ENCODE assay signal across 23 cellular contexts in the genomic region with DNA sequence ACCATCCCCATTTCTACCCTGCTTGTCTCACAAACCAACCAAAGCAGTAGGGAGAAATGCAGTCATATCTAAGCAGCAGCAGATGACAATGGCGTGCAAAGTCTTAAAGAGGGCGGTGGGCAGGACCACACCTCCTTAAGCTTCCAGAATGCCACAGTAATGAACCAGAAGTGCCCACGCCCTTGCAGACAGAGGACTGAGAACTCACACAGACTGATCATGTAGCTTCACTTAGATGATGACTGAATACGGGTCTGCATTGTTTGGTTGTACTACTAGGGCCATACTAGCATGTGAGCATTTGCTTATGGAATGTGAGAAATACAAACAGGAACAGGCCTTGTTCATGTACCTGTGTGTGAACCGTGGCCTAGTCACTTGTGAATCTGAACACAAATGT.
DNase-seq lines count a peak whose midpoint lies in the region; ATAC-seq, FAIRE-seq and TF ChIP-seq lines count a peak whose summit lies in the region.
"Had no signal": no experiment of that assay in that cellular context is flagged by ENCODE, and none has a peak within 500 bp of the region (broad histone marks: within the 10 kb centered on the region; RNA-seq: fewer than 3 reads in every experiment).

No MANE protein-coding gene starts in this region.

- FAIRE-seq in K562 (lab: Jason Lieb, UNC), result no peak
- FAIRE-seq: A204.1, G401.6, GM12892, GM19239, H54 had no signal

- no peaks in the 10 kb centered on the region for H4K20me1 ChIP-seq in K562 (replicated peaks; ENCODE audit: control insufficient read depth, insufficient read depth, low read length)
- H4K20me1 ChIP-seq: BLaER1 had no signal

- ATAC-seq in K562, result peak; percentile 35
- ATAC-seq in aorta (ENCODE audit: low FRiP score), result peak; percentile 29
- no peak for ATAC-seq in HG02623 (IDR thresholded peaks at IDR 0.05; ENCODE audit: unreplicated experiment)
- no peak for ATAC-seq in left lobe of liver
- ATAC-seq: CD8-positive, alpha-beta T cell; GM23338 had no signal

- no peak for TF ChIP-seq RAD21 in K562 (CRISPR knock-in tag; conservative IDR thresholded peaks at IDR 0.05 in 1 of 2, IDR thresholded peaks at IDR 0.05 in 1 of 2)

- H3K4me1 ChIP-seq in K562 (replicated peaks in 1 of 2; ENCODE audit: control insufficient read depth in 2 of 2, insufficient read depth in 2 of 2, low read length in 2 of 2), result peaks cover 2 to 12% of the 10 kb centered on the region in 2 experiments; a peak in 4 of 5 replicates
- H3K4me1 ChIP-seq in aorta (ENCODE audit: control insufficient read depth in 1 of 2, insufficient read depth in 2 of 2, low read length in 2 of 2), result no peaks in the 10 kb centered on the region
- H3K4me1 ChIP-seq in breast epithelium, result no peaks in the 10 kb centered on the region
- H3K4me1 ChIP-seq: BLaER1 had no signal

- TF ChIP-seq POLR2A in NB4 (IDR thresholded peaks at IDR 0.05; ENCODE audit: extremely low read depth, insufficient read length) (no peak), K562 (conservative IDR thresholded peaks at IDR 0.05) (no peak), breast epithelium (IDR thresholded peaks at IDR 0.05) (no peak)

- H3K27me3 ChIP-seq in K562 (ENCODE audit: control insufficient read depth in 2 of 2, insufficient read depth in 2 of 2, low read length in 2 of 2), result no peaks in the 10 kb centered on the region
- no peaks in the 10 kb centered on the region for H3K27me3 ChIP-seq in aorta (ENCODE audit: control insufficient read depth in 1 of 2, insufficient read depth in 2 of 2, low read length in 1 of 2)
- H3K27me3 ChIP-seq in breast epithelium, result no peaks in the 10 kb centered on the region
- H3K27me3 ChIP-seq: BLaER1 had no signal

- intact Hi-C loops in K562 (cut with micrococcal nuclease), result no loop called here
- intact Hi-C loops in aorta (cut with DNase I), result no loop called here
- intact Hi-C loops in breast epithelium (cut with DNase I; ENCODE audit: low total_unique reads), result no loop called here

- POLR2A ChIA-PET in K562 (lab: Yijun Ruan, JAX), result interaction anchor here (0.9 kb wide), 1 partner anchor 15 kb away, joined by 4 read pairs; no protein-coding TSS in a partner anchor

- no TSS peak for BruUV-seq in K562 (replicated peaks; lab: Mats Ljungman, UMichigan)

- no peak overlapping the region for H3K9ac ChIP-seq in K562 (ENCODE audit: insufficient read depth in 1 of 2, low read depth in 2 of 2, low read length in 2 of 2)
- H3K9ac ChIP-seq: BLaER1 had no signal

- in situ Hi-C loops in K562 (cut with MboI), result no loop called here

- peak; percentile 3 for DNase-seq in NB4 (ENCODE audit: low read depth)
- DNase-seq in K562 (ENCODE audit: extremely low read depth in 1 of 4, low spot score in 3 of 4), result no peak
- DNase-seq in myocyte (ENCODE audit: low read depth), result peak; percentile 49
- DNase-seq in aorta, result no peak
- DNase-seq in left lobe of liver (ENCODE audit: low spot score), result no peak
- DNase-seq in breast epithelium (ENCODE audit: low spot score in 2 of 2), result no peak
- DNase-seq: Caco-2; CD4-positive, CD25-positive, alpha-beta regulatory T cell; CD8-positive, alpha-beta T cell; DMS153; DND-41; HFFc6 had no signal

- no peaks in the 10 kb centered on the region for H3K36me3 ChIP-seq in K562 (ENCODE audit: control insufficient read depth, insufficient read depth, low read length)
- H3K36me3 ChIP-seq in aorta (ENCODE audit: control insufficient read depth in 1 of 2, insufficient read depth in 2 of 2, low read length in 1 of 2), result no peaks in the 10 kb centered on the region
- no peaks in the 10 kb centered on the region for H3K36me3 ChIP-seq in breast epithelium
- H3K36me3 ChIP-seq: BLaER1, HAP-1 had no signal

- CTCF ChIA-PET in K562 (lab: Yijun Ruan, JAX; ENCODE audit: low intra/inter-chr PET ratio), result no interaction called here

- H3K4me3 ChIP-seq in NB4 (ENCODE audit: low read depth, low read length) (no peak overlapping the region), K562 (no peak overlapping the region), aorta (ENCODE audit: low read length in 2 of 2) (no peak overlapping the region), breast epithelium (no peak overlapping the region)
- H3K4me3 ChIP-seq: BLaER1, GM23338, HAP-1 had no signal

- TF ChIP-seq EP300 in K562 (IDR thresholded peaks at IDR 0.05; ENCODE audit: low read length), result no peak

- TF ChIP-seq CTCF in NB4 (IDR thresholded peaks at IDR 0.05; ENCODE audit: low read depth, low read length), result no peak
- no peak for TF ChIP-seq CTCF in K562 (IDR thresholded peaks at IDR 0.05 in 2 of 3, conservative IDR thresholded peaks at IDR 0.05 in 1 of 3; ENCODE audit: insufficient read depth in 2 of 3, low read depth in 1 of 3, low read length in 3 of 3)
- TF ChIP-seq CTCF in breast epithelium (IDR thresholded peaks at IDR 0.05), result no peak

- WGBS in K562 (ENCODE audit: insufficient coverage, low coverage, missing lambda C conversion rate), result 44% methylated on average over 5 of the region's 5 CpGs
- 95 to 96% methylated on average over 5 of the region's 5 CpGs for WGBS in aorta, 2 donors

- H3K27ac ChIP-seq in K562 (ENCODE audit: extremely low read depth, low read depth, low read length) (no peak overlapping the region), aorta (ENCODE audit: low read depth in 1 of 2, low read length in 2 of 2) (no peak overlapping the region), breast epithelium (no peak overlapping the region)
- H3K27ac ChIP-seq: 22Rv1, BLaER1, C4-2B had no signal

- no peaks in the 10 kb centered on the region for H3K9me1 ChIP-seq in K562 (ENCODE audit: control insufficient read depth, insufficient read depth, low read length)

- H3K9me3 ChIP-seq in K562 (replicated peaks; ENCODE audit: control insufficient read depth, insufficient read depth, low read depth, low read length), result no peaks in the 10 kb centered on the region
- H3K9me3 ChIP-seq in aorta (ENCODE audit: control insufficient read depth, low read length), result peaks cover 5% of the 10 kb centered on the region
- peaks cover 0 to 14% of the 10 kb centered on the region in 2 donors for H3K9me3 ChIP-seq in breast epithelium
- H3K9me3 ChIP-seq: HAP-1 had no signal

- H2AFZ ChIP-seq in K562 (ENCODE audit: low read depth, low read length), result no peak overlapping the region; the same call in 1 of the 2 replicates
- H2AFZ ChIP-seq: GM23338 had no signal

- H3K4me2 ChIP-seq in K562 (ENCODE audit: insufficient read depth, low read length), result peak overlapping the region; percentile 14; the same call in 1 of the 2 replicates
- H3K4me2 ChIP-seq: BLaER1, GM23338 had no signal

- no peaks in the 10 kb centered on the region for H3K79me2 ChIP-seq in K562 (ENCODE audit: control insufficient read depth, insufficient read depth, low read length)

TF ChIP-seq in K562, 482 proteins besides CTCF, POLR2A, EP300 and RAD21:
- TF ChIP-seq ZNF274 (IDR thresholded peaks at IDR 0.05; ENCODE audit: borderline replicate concordance, low read depth, low read length) (peak; percentile 81), ZNF23 (CRISPR knock-in tag; IDR thresholded peaks at IDR 0.05) (no peak)
TF ChIP-seq in K562: peak in this region for 1.

Comparison
In these comparisons a context has a peak if more than half of its experiments do, and no peak if none do; other contexts are left out.
1. DNase-seq: peak in NB4 (single experiment) and myocyte (single experiment); none in K562 (0 of 4), aorta (0 of 2), left lobe of liver (single experiment) and breast epithelium (0 of 2).
2. ATAC-seq: peak in K562 (single experiment) and aorta (single experiment); none in HG02623 (single experiment) and left lobe of liver (single experiment).